20 cellular contexts compared by ENCODE assay signal in the genomic region with DNA sequence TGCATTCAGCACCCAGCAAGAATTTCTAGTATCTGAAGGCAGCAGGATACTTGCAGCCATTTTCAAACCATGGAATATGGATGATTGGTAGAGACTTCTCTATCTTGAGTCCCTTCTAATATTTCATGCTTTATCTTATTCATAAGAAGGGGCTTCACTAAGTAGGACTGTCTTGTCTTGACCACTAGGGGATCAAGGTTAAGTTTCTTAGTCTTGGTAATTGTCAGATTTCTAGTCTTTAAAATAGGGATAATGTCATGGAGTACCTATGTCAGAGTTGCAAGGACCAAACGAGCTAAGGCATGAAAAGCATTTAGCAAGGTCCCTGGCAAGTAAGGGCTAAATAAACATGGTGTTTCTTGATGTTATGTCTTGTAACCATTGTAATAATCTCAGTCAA.
"Had no signal": no experiment of that assay in that cellular context is flagged by ENCODE, and none has a peak within 500 bp of the region (broad histone marks: within the 10 kb centered on the region; RNA-seq: fewer than 3 reads in every experiment).

No MANE protein-coding gene starts in this region.

- H3K4me3 Mint-ChIP-seq: activated CD4-positive, alpha-beta T cell treated with anti-CD3 and anti-CD28 coated beads for 36 hours; activated T-cell treated with anti-CD3 and anti-CD28 coated beads, Interleukin-2, amount 50 U/mL, for 72 hours; mesothelial cell of epicardium; naive thymus-derived CD4-positive, alpha-beta T cell; T-helper 2 cell treated with Interferon-gamma antibody and Interleukin-4, amounts not matched to agents 5 μg/mL and 100 μg/mL, for 36 hours had no signal

- ATAC-seq: activated CD4-positive, alpha-beta T cell treated with anti-CD3 and anti-CD28 coated beads for 36 hours; activated naive CD4-positive, alpha-beta T cell treated with anti-CD3 and anti-CD28 coated beads, Interleukin-2, amount 50 U/mL, for 72 hours; activated T-cell treated with anti-CD3 and anti-CD28 coated beads, Interleukin-2, amount 50 U/mL, for 72 hours; esophagus mucosa; heart right ventricle; naive thymus-derived CD4-positive, alpha-beta T cell had no signal

- H3K27ac ChIP-seq: colonic mucosa, heart right ventricle, ovary, prostate gland, tibial nerve had no signal

- H3K4me1 Mint-ChIP-seq: activated CD4-positive, alpha-beta T cell treated with anti-CD3 and anti-CD28 coated beads for 36 hours; mesothelial cell of epicardium; naive thymus-derived CD4-positive, alpha-beta T cell had no signal

- H3K4me1 ChIP-seq: colonic mucosa, heart right ventricle, prostate gland, tibial nerve had no signal

- H3K36me3 Mint-ChIP-seq: activated naive CD4-positive, alpha-beta T cell treated with anti-CD3 and anti-CD28 coated beads, Interleukin-2, amount 50 U/mL, for 72 hours; mesothelial cell of epicardium had no signal

- DNase-seq: activated CD4-positive, alpha-beta T cell treated with anti-CD3 and anti-CD28 coated beads for 36 hours; activated CD4-positive, alpha-beta T cell treated with anti-CD3 and anti-CD28 coated beads, Interleukin-2, amount 50 U/mL, for 4 hours; activated CD4-positive, CD25-positive, alpha-beta regulatory T cell; activated naive CD4-positive, alpha-beta T cell; activated T-cell treated with anti-CD3 and anti-CD28 coated beads for 4 hours; activated T-cell treated with anti-CD3 and anti-CD28 coated beads, Interleukin-2, amount 50 U/mL, for 72 hours; cerebellar nuclear complex; colonic mucosa; effector memory CD4-positive, alpha-beta T cell; foreskin fibroblast; heart right ventricle; naive thymus-derived CD4-positive, alpha-beta T cell; ovary; stimulated activated naive CD4-positive, alpha-beta T cell had no signal

- H3K9me3 ChIP-seq: colonic mucosa, heart right ventricle, ovary, prostate gland, tibial nerve had no signal

- H3K36me3 ChIP-seq: colonic mucosa, heart right ventricle, ovary, prostate gland, tibial nerve had no signal

- H3K4me3 ChIP-seq: colonic mucosa, heart right ventricle, ovary, prostate gland, tibial nerve had no signal

- H3K27ac Mint-ChIP-seq: activated CD4-positive, alpha-beta T cell treated with anti-CD3 and anti-CD28 coated beads for 36 hours; activated naive CD4-positive, alpha-beta T cell treated with anti-CD3 and anti-CD28 coated beads, Interleukin-2, amount 50 U/mL, for 72 hours; activated T-cell treated with anti-CD3 and anti-CD28 coated beads, Interleukin-2, amount 50 U/mL, for 72 hours; mesothelial cell of epicardium; naive thymus-derived CD4-positive, alpha-beta T cell; T-helper 2 cell treated with Interferon-gamma antibody and Interleukin-4, amounts not matched to agents 5 μg/mL and 100 μg/mL, for 36 hours had no signal

- H3K27me3 ChIP-seq: colonic mucosa, heart right ventricle, ovary, tibial nerve had no signal

- H3K9me3 Mint-ChIP-seq: activated naive CD4-positive, alpha-beta T cell treated with anti-CD3 and anti-CD28 coated beads, Interleukin-2, amount 50 U/mL, for 72 hours; activated T-cell treated with anti-CD3 and anti-CD28 coated beads, Interleukin-2, amount 50 U/mL, for 72 hours; mesothelial cell of epicardium; naive thymus-derived CD4-positive, alpha-beta T cell; T-helper 2 cell treated with Interferon-gamma antibody and Interleukin-4, amounts not matched to agents 5 μg/mL and 100 μg/mL, for 36 hours had no signal

- H3K27me3 Mint-ChIP-seq: activated CD4-positive, alpha-beta T cell treated with anti-CD3 and anti-CD28 coated beads for 36 hours had no signal
